Comparison of ENCODE assay signal across 9 cellular contexts in the genomic region with DNA sequence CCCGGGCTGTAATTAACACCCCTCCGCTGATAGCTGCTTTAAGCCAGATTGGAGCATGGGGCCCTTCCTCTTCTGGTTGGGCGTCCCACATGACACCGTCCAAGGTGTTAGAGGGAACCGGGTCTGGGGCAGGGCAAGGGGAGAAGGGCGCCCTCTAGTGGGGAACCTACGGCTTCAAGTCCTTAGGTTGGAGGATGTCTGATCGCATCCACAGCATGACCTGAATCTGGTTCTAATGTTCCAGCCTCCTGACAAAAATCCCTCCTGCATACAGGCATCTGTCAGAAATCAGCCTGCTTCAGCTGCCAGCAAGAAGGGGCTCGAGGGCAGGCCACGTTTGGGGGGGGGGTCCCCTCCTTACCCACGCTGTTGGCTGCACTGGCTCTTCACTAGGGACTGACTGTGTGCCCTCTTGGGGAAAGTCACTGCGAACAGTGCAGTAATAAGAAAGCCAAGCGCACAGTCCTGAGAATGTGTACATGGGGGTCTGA.
A peak's percentile ranks its signal among the peaks of the same experiment; 100 is the strongest.
DNase-seq lines count a peak whose midpoint lies in the region; ATAC-seq and TF ChIP-seq lines count a peak whose summit lies in the region.
"Had no signal": no experiment of that assay in that cellular context is flagged by ENCODE, and none has a peak within 500 bp of the region (broad histone marks: within the 10 kb centered on the region; RNA-seq: fewer than 3 reads in every experiment).

No MANE protein-coding gene starts in this region.

- CTCF ChIA-PET in Panc1 (lab: Charles Lee) = interaction anchor here (0.7 kb wide), 1 partner anchor 466 kb away, joined by 3 read pairs; no protein-coding TSS in a partner anchor

- H3K9me3 ChIP-seq in DND-41 (ENCODE audit: insufficient read depth, low read length, severe bottlenecking) (no peaks in the 10 kb centered on the region), Panc1 (ENCODE audit: control insufficient read depth, insufficient read depth, low read depth, low read length) (no peaks in the 10 kb centered on the region), vagina (no peaks in the 10 kb centered on the region)
- H3K9me3 ChIP-seq: SJSA1 had no signal

- H4K20me1 ChIP-seq in DND-41 (ENCODE audit: insufficient read depth, low read length) = no peaks in the 10 kb centered on the region

- no peak overlapping the region for H3K4me2 ChIP-seq in DND-41 (ENCODE audit: insufficient read depth, low read length)

- H3K27me3 ChIP-seq in DND-41 (ENCODE audit: insufficient read depth, low read length, poor library complexity) (no peaks in the 10 kb centered on the region), Panc1 (ENCODE audit: control insufficient read depth, insufficient read depth, low read length) (no peaks in the 10 kb centered on the region), kidney epithelial cell (ENCODE audit: control insufficient read depth, insufficient read depth, low read length) (no peaks in the 10 kb centered on the region), vagina (no peaks in the 10 kb centered on the region)
- H3K27me3 ChIP-seq: SJSA1 had no signal

- POLR2A ChIA-PET in Panc1 (lab: Charles Lee) = no interaction called here

- no peaks in the 10 kb centered on the region for H3K4me1 ChIP-seq in DND-41 (ENCODE audit: insufficient read depth, low read length)
- no peaks in the 10 kb centered on the region for H3K4me1 ChIP-seq in Panc1 (ENCODE audit: control insufficient read depth, insufficient read depth, low read length)
- no peaks in the 10 kb centered on the region for H3K4me1 ChIP-seq in vagina
- H3K4me1 ChIP-seq: SJSA1 had no signal

- intact Hi-C loops in Panc1 (cut with micrococcal nuclease; ENCODE audit: unreplicated experiment) (loop anchor here (2.0 to 5.0 kb wide), 4 partner anchors 63 to 417 kb away; a partner anchor contains a TSS), vagina (cut with DNase I) (no loop called here)

- no peak overlapping the region for H3K9ac ChIP-seq in DND-41 (ENCODE audit: low read depth, low read length)

- DNase-seq in DND-41 = peak; percentile 40
- DNase-seq in Panc1 (ENCODE audit: low read depth, low spot score) = peak; percentile 30
- DNase-seq in astrocyte of the spinal cord (ENCODE audit: low read depth, low spot score) = peak; percentile 8
- no peak for DNase-seq in kidney epithelial cell (ENCODE audit: low read depth)
- peak; percentile 18 to 29 for DNase-seq in stimulated activated CD8-positive, alpha-beta memory T cell treated with anti-CD3 and anti-CD28 coated beads, Interleukin-2, amount 100 ng/mL, for 48 hours (ENCODE audit: low read depth in 2 of 2)
- no peak for DNase-seq in vagina (ENCODE audit: extremely low spot score in 2 of 2)

- TF ChIP-seq CTCF in DND-41 (IDR thresholded peaks at IDR 0.05; ENCODE audit: borderline replicate concordance, extremely low read depth, low read length, poor library complexity, severe bottlenecking) (peak; percentile 72), Panc1 (IDR thresholded peaks at IDR 0.05) (peak; percentile 94), astrocyte of the spinal cord (IDR thresholded peaks at IDR 0.05; ENCODE audit: low read depth, low read length) (peak; percentile 72), kidney epithelial cell (IDR thresholded peaks at IDR 0.05; ENCODE audit: insufficient read depth, low read length, poor library complexity, severe bottlenecking) (peak; percentile 76), vagina (IDR thresholded peaks at IDR 0.05) (peak in 1 of 3 experiments; percentile 24)

- in situ Hi-C loops in Panc1 (cut with HindIII; ENCODE audit: low pct_unique_long_range_greater_than_20kb, low sequenced_read_pairs) (no loop called here), astrocyte of the spinal cord (cut with HindIII; ENCODE audit: low sequenced_read_pairs) (no loop called here)

- ATAC-seq in DND-41 (ENCODE audit: insufficient read depth, low read depth) = peak; percentile 73
- ATAC-seq in HG03280 (IDR thresholded peaks at IDR 0.05; ENCODE audit: unreplicated experiment) = peak; percentile 37
- peak; percentile 93 for ATAC-seq in Panc1
- ATAC-seq in HG03469 (IDR thresholded peaks at IDR 0.05; ENCODE audit: unreplicated experiment) = no peak

- no peak overlapping the region for H3K4me3 ChIP-seq in DND-41 (ENCODE audit: low read depth in 1 of 2, low read length in 2 of 2)
- H3K4me3 ChIP-seq in Panc1 (ENCODE audit: low read depth in 2 of 2, low read length in 2 of 2) = no peak overlapping the region
- no peak overlapping the region for H3K4me3 ChIP-seq in astrocyte of the spinal cord (ENCODE audit: low read depth, low read length)
- no peak overlapping the region for H3K4me3 ChIP-seq in kidney epithelial cell (ENCODE audit: low read depth, low read length)
- H3K4me3 ChIP-seq in vagina = no peak overlapping the region
- H3K4me3 ChIP-seq: SJSA1 had no signal

- H2AFZ ChIP-seq in DND-41 (ENCODE audit: low read depth, low read length) = no peak overlapping the region

- no peaks in the 10 kb centered on the region for H3K79me2 ChIP-seq in DND-41 (ENCODE audit: insufficient read depth, low read length)

- H3K36me3 ChIP-seq in DND-41 (ENCODE audit: insufficient read depth, low read length) (no peaks in the 10 kb centered on the region), Panc1 (ENCODE audit: control insufficient read depth, insufficient read depth, low read length) (no peaks in the 10 kb centered on the region), kidney epithelial cell (ENCODE audit: control insufficient read depth, insufficient read depth, low read length) (no peaks in the 10 kb centered on the region), vagina (no peaks in the 10 kb centered on the region)
- H3K36me3 ChIP-seq: SJSA1 had no signal

- H3K27ac ChIP-seq in DND-41 (ENCODE audit: low read length) = no peak overlapping the region
- H3K27ac ChIP-seq in Panc1 (ENCODE audit: low read length) = no peak overlapping the region
- no peak overlapping the region for H3K27ac ChIP-seq in vagina
- H3K27ac ChIP-seq: SJSA1 had no signal

- TF ChIP-seq POLR2A in vagina (IDR thresholded peaks at IDR 0.05) = no peak

- no TSS peak for BruUV-seq in Panc1 (replicated peaks; lab: Mats Ljungman, UMichigan)

Comparison
In these comparisons a context has a peak if more than half of its experiments do, and no peak if none do; other contexts are left out.
1. DNase-seq: peak in DND-41 (single experiment), Panc1 (single experiment), astrocyte of the spinal cord (single experiment) and stimulated activated CD8-positive, alpha-beta memory T cell treated with anti-CD3 and anti-CD28 coated beads, Interleukin-2, amount 100 ng/mL, for 48 hours (2 of 2); none in kidney epithelial cell (single experiment) and vagina (0 of 2).